Comparison of ENCODE assay signal across 10 cellular contexts in the genomic region with DNA sequence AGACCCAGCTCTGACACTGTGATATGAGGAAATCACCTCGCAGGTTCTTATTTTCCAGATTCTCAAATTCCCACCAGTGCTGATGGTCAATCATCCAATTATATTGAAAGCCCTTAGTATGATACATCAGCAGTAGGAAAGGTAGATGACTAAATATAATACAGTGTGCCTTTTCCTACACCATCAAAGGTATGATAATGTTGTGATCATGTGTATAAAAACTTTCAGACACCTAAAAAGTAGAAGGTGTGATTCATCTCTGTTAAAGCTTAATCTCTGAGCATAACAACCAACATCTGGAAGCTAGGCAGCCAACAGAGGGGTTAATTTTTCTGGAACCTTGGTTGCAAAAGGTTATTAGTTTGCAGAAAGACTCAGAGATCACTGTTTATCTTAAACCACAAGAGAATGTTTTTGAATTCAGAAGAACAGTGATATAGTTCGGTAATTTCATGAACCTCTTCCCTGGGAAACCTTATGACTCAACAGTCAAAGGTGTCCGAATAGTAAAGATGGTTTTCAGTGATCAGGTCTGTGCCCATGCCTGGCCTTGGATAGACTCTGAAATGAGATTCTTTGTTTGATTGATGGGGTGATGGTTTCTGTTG.
DNase-seq lines count a peak whose midpoint lies in the region; ATAC-seq and TF ChIP-seq lines count a peak whose summit lies in the region.
"Had no signal": no experiment of that assay in that cellular context is flagged by ENCODE, and none has a peak within 500 bp of the region (broad histone marks: within the 10 kb centered on the region; RNA-seq: fewer than 3 reads in every experiment).

No MANE protein-coding gene starts in this region.

- H3K36me3 Mint-ChIP-seq in type B pancreatic cell: peaks cover 41% of the 10 kb centered on the region

- H3K4me1 Mint-ChIP-seq in type B pancreatic cell (ENCODE audit: unreplicated experiment): peaks cover 16% of the 10 kb centered on the region

- H3K27ac Mint-ChIP-seq in type B pancreatic cell: no peak overlapping the region

- intact Hi-C loops in Right ventricle myocardium inferior (cut with DNase I): no loop called here

- H3K27me3 Mint-ChIP-seq in type B pancreatic cell: no peaks in the 10 kb centered on the region

- ATAC-seq in HG03558 (IDR thresholded peaks at IDR 0.05; ENCODE audit: extremely low read depth, unreplicated experiment) (peak; percentile 33), GM18861 (IDR thresholded peaks at IDR 0.05; ENCODE audit: unreplicated experiment) (no peak), Right ventricle myocardium inferior (no peak)

- H3K4me3 Mint-ChIP-seq in type B pancreatic cell: no peak overlapping the region

- DNase-seq in EH (ENCODE audit: low read depth) (peak; percentile 49), astrocyte of the hippocampus (ENCODE audit: low read depth, low spot score) (peak; percentile 38), non-pigmented ciliary epithelial cell (ENCODE audit: low read depth) (peak; percentile 46), HuH-7 (ENCODE audit: low spot score) (no peak), type B pancreatic cell (ENCODE audit: extremely low spot score, unreplicated experiment) (no peak), Right ventricle myocardium inferior (ENCODE audit: missing footprints) (no peak)
- DNase-seq: activated CD4-positive, alpha-beta T cell treated with anti-CD3 and anti-CD28 coated beads for 1 hour; adrenal gland had no signal

- no peak for TF ChIP-seq CTCF in type B pancreatic cell (conservative IDR thresholded peaks at IDR 0.05)

- peaks cover 5% of the 10 kb centered on the region for H3K9me3 Mint-ChIP-seq in type B pancreatic cell

Comparison
In these comparisons a context has a peak if more than half of its experiments do, and no peak if none do; other contexts are left out.
1. DNase-seq: peak in EH (single experiment), astrocyte of the hippocampus (single experiment) and non-pigmented ciliary epithelial cell (single experiment); none in HuH-7 (single experiment), type B pancreatic cell (single experiment) and Right ventricle myocardium inferior (single experiment).